ENCODE assay signal across 8 cellular contexts in the genomic region with DNA sequence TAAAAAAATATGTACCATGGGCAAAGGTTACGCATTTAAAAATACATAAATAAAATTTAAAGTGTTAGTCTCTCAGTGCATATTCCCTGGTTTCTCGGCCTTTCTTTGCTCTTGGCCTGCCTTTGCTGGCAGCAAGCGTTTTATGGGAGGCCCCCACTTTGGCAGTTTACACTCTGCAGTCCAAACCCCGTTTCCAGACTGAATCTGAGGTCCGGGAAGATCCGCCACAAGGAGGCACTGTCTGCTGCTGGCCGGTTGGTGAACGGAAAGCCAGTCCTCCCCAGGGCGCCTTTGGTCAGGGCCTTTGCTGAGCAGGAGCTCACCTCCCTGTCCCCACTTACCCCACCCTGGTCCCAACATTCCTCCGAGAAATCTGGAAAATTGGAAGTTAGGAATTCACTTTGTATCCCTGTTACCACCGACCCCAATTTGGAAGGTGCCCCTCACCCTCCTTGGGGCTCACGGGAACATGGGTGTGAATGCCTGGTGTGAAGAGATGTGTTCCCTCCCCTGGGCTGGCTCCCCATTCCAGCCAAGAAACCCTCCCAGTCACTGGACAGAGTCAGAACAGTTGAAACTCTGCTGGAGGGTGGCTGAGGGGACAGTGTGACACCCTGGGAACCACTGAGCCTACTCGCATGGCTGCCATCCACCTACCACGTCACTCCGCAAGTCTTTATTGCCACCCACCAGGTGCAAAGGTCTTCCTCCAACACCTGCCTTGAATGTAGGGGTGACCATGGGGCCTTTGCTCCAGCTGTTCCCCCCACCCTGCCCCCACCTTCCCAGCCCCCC. TPM values are rescaled to one million over a fixed set of nuclear protein-coding genes. Genes with fewer than 3 reads are reported as not detected.
DNase-seq lines count a peak whose midpoint lies in the region; ATAC-seq and TF ChIP-seq lines count a peak whose summit lies in the region.

No MANE protein-coding gene starts in this region.

- H3K4me3 Mint-ChIP-seq in endothelial cell (ENCODE audit: unreplicated experiment): no peak overlapping the region

- H3K4me3 ChIP-seq in LNCaP clone FGC (ENCODE audit: low read depth, low read length): no peak overlapping the region
- no peak overlapping the region for H3K4me3 ChIP-seq in upper lobe of left lung

- H3K27ac ChIP-seq in upper lobe of left lung: peak overlapping the region in 3 of 4 donors; percentile 33 to 61 (median 42)

- H3K36me3 ChIP-seq in upper lobe of left lung: peaks cover 0 to 46% (median 30%) of the 10 kb centered on the region in 4 donors

- H3K27ac Mint-ChIP-seq in endothelial cell (ENCODE audit: unreplicated experiment): no peak overlapping the region

- peaks cover 12% of the 10 kb centered on the region for H3K27me3 Mint-ChIP-seq in endothelial cell (ENCODE audit: unreplicated experiment)

- no peak for TF ChIP-seq EP300 in upper lobe of left lung (IDR thresholded peaks at IDR 0.05)

- H3K36me3 Mint-ChIP-seq in endothelial cell (ENCODE audit: low read depth, unreplicated experiment): peaks cover 9% of the 10 kb centered on the region

- WGBS in upper lobe of left lung, 2 donors: 19 to 43% methylated on average over 7 to 15 of the region's 15 CpGs

- TF ChIP-seq CTCF in LNCaP clone FGC (IDR thresholded peaks at IDR 0.05; ENCODE audit: control insufficient read depth, extremely low read depth, insufficient read depth) (peak; percentile 55), endothelial cell (IDR thresholded peaks at IDR 0.05; ENCODE audit: unreplicated experiment) (peak; percentile 41), upper lobe of left lung (IDR thresholded peaks at IDR 0.05) (peak; percentile 56 to 70 (median 64))

- H3K27me3 ChIP-seq in upper lobe of left lung: no peaks in the 10 kb centered on the region

- DNase-seq in Daoy (ENCODE audit: low read depth) (peak; percentile 56), LNCaP clone FGC (ENCODE audit: low read depth) (no peak), endothelial cell (ENCODE audit: low spot score) (peak; percentile 79), mucosa of gallbladder (ENCODE audit: low spot score) (peak; percentile 60), upper lobe of left lung (peak in 1 of 2 donors; percentile 73), NCI-H1436 (lab: John Stamatoyannopoulos, UW) (no peak)
- peak; percentile 70 for DNase-seq in activated CD4-positive, alpha-beta T cell treated with anti-CD3 and anti-CD28 coated beads, Interleukin-2, amount 50 U/mL, for 1 hour

- H3K9me3 Mint-ChIP-seq in endothelial cell (ENCODE audit: unreplicated experiment): no peaks in the 10 kb centered on the region

- peaks cover 0 to 10% (median 2%) of the 10 kb centered on the region in 4 donors for H3K4me1 ChIP-seq in upper lobe of left lung

- no peaks in the 10 kb centered on the region for H3K9me3 ChIP-seq in upper lobe of left lung

- no peaks in the 10 kb centered on the region for H3K4me1 Mint-ChIP-seq in endothelial cell (ENCODE audit: unreplicated experiment)

- ATAC-seq in upper lobe of left lung (ENCODE audit: low FRiP score in 2 of 2) (peak; percentile 75 to 79), HG02623 (IDR thresholded peaks at IDR 0.05; ENCODE audit: unreplicated experiment) (no peak)

- no peak for TF ChIP-seq POLR2A in upper lobe of left lung (IDR thresholded peaks at IDR 0.05)

RNA-seq across cellular contexts. Expression of a gene that starts 9.4 kb away (rescaled TPM):
- 99.7 and 151 TPM in 2 replicates for total RNA-seq in Daoy (2014; rRNA removed; shearing (Covaris generic))
- total RNA-seq in endothelial cell (ENCODE audit: unreplicated experiment): 322 TPM
- 263 TPM for total RNA-seq in mucosa of gallbladder
- total RNA-seq in upper lobe of left lung: 100 to 1,000 TPM; 231 to 625 (median 265) TPM

RNA-seq across cellular contexts. Expression of a gene that starts 15.3 kb away (rescaled TPM):
- total RNA-seq in Daoy (2014; rRNA removed; shearing (Covaris generic)): 6.7 and 10.4 TPM in 2 replicates
- total RNA-seq in endothelial cell (ENCODE audit: unreplicated experiment) (202 TPM), mucosa of gallbladder (23.1 TPM), upper lobe of left lung (10 to 100 TPM; 19.0 to 84.7 (median 29.2) TPM)

RNA-seq across cellular contexts. Expression of a gene that starts 22.6 kb away (rescaled TPM):
- 14.0 and 15.0 TPM in 2 replicates for total RNA-seq in Daoy (2014; rRNA removed; shearing (Covaris generic))
- 56.3 TPM for total RNA-seq in endothelial cell (ENCODE audit: unreplicated experiment)
- 34.8 TPM for total RNA-seq in mucosa of gallbladder
- 10 to 100 TPM; 15.4 to 47.1 (median 24.4) TPM for total RNA-seq in upper lobe of left lung

RNA-seq across cellular contexts. Expression of a gene that starts 27.9 kb away (rescaled TPM):
- total RNA-seq in Daoy (2014; rRNA removed; shearing (Covaris generic)): not detected in 2 replicates
- total RNA-seq in endothelial cell (ENCODE audit: unreplicated experiment) (0.26 TPM), mucosa of gallbladder (14.3 TPM), upper lobe of left lung (1 to 10 TPM; 1.0 to 3.7 (median 1.5) TPM)

RNA-seq across cellular contexts. Expression of a gene that starts 43.8 kb away (rescaled TPM):
- total RNA-seq in Daoy (2014; rRNA removed; shearing (Covaris generic)): not detected in 2 replicates
- total RNA-seq in endothelial cell (ENCODE audit: unreplicated experiment) (139 TPM), mucosa of gallbladder (17.1 TPM), upper lobe of left lung (10 to 100 TPM; 20.5 to 80.7 (median 33.9) TPM)

Comparison
In these comparisons a context has a peak if more than half of its experiments do, and no peak if none do; other contexts are left out.
1. DNase-seq: peak in Daoy (single experiment), activated CD4-positive, alpha-beta T cell treated with anti-CD3 and anti-CD28 coated beads, Interleukin-2, amount 50 U/mL, for 1 hour (single experiment), endothelial cell (single experiment) and mucosa of gallbladder (single experiment); none in LNCaP clone FGC (single experiment) and NCI-H1436 (single experiment).
2. Peak in every context shown above with its lines, with median percentiles within 50 percentile points of each other: CTCF ChIP-seq.